13 cellular contexts compared by ENCODE assay signal in genomic region chr7:33719059-33719581, GRCh38.
DNase-seq lines count a peak whose midpoint lies in the region; ATAC-seq and TF ChIP-seq lines count a peak whose summit lies in the region.
"Had no signal": no experiment of that assay in that cellular context is flagged by ENCODE, and none has a peak within 500 bp of the region (broad histone marks: within the 10 kb centered on the region; RNA-seq: fewer than 3 reads in every experiment).

No MANE protein-coding gene starts in this region.

- ATAC-seq in heart left ventricle (peak; percentile 87 to 98 (median 95)), HG02884 (IDR thresholded peaks at IDR 0.05; ENCODE audit: unreplicated experiment) (no peak)
- ATAC-seq: activated CD8-positive, alpha-beta T cell treated with anti-CD3 and anti-CD28 coated beads for 36 hours; GM12878; left lobe of liver had no signal

- TF ChIP-seq CTCF in heart left ventricle (IDR thresholded peaks at IDR 0.05): no peak
- TF ChIP-seq CTCF in nephron progenitor cell (IDR thresholded peaks at IDR 0.05): no peak
- TF ChIP-seq CTCF in tibial artery (IDR thresholded peaks at IDR 0.05): no peak

- H3K4me1 ChIP-seq in heart left ventricle (peaks cover 0 to 21% (median 7%) of the 10 kb centered on the region in 12 donors), tibial artery (peaks cover 0 to 50% (median 22%) of the 10 kb centered on the region in 4 donors)
- H3K4me1 ChIP-seq: parathyroid adenoma, uterus had no signal

- intact Hi-C loops in heart left ventricle (cut with DNase I): loop anchor here in 1 of 10 donors (10.0 kb wide), 1 partner anchor 474 kb away; no protein-coding TSS in a partner anchor
- intact Hi-C loops in tibial artery (cut with DNase I; ENCODE audit: low total_unique reads): no loop called here

- WGBS in heart left ventricle, 4 donors: 60 to 71% (median 66%) methylated on average over 5 of the region's 5 CpGs

- peak overlapping the region; percentile 90 for H3K27ac Mint-ChIP-seq in nephron progenitor cell
- H3K27ac Mint-ChIP-seq: activated CD8-positive, alpha-beta T cell treated with anti-CD3 and anti-CD28 coated beads for 36 hours had no signal

- H3K4me3 ChIP-seq in heart left ventricle (no peak overlapping the region), tibial artery (no peak overlapping the region)
- H3K4me3 ChIP-seq: GM12878, uterus had no signal

- H3K27me3 Mint-ChIP-seq in nephron progenitor cell (ENCODE audit: low read depth, poor library complexity): peaks cover 12% of the 10 kb centered on the region
- H3K27me3 Mint-ChIP-seq: activated CD8-positive, alpha-beta T cell treated with anti-CD3 and anti-CD28 coated beads for 36 hours had no signal

- H3K4me3 Mint-ChIP-seq in nephron progenitor cell: no peak overlapping the region
- H3K4me3 Mint-ChIP-seq: activated CD8-positive, alpha-beta T cell treated with anti-CD3 and anti-CD28 coated beads for 36 hours had no signal

- H3K9me3 ChIP-seq in heart left ventricle: peaks cover 0 to 13% (median 0%) of the 10 kb centered on the region in 12 donors
- H3K9me3 ChIP-seq in tibial artery: no peaks in the 10 kb centered on the region
- H3K9me3 ChIP-seq: uterus had no signal

- no peaks in the 10 kb centered on the region for H3K36me3 Mint-ChIP-seq in nephron progenitor cell (ENCODE audit: low read depth)

- H3K9me3 Mint-ChIP-seq in nephron progenitor cell: peaks cover 16% of the 10 kb centered on the region
- H3K9me3 Mint-ChIP-seq: activated CD8-positive, alpha-beta T cell treated with anti-CD3 and anti-CD28 coated beads for 36 hours had no signal

- H3K27ac ChIP-seq in heart left ventricle: peak overlapping the region in 2 of 12 donors; percentile 35 to 37
- peak overlapping the region; percentile 73 to 75 for H3K27ac ChIP-seq in tibial artery
- H3K27ac ChIP-seq: parathyroid adenoma, uterus had no signal

- H3K27me3 ChIP-seq in heart left ventricle (no peaks in the 10 kb centered on the region), tibial artery (no peaks in the 10 kb centered on the region)
- H3K27me3 ChIP-seq: uterus had no signal

- DNase-seq in anterior cingulate cortex (lab: John Stamatoyannopoulos, UW) (peak in 32 of 58 donors; percentile 5 to 72 (median 24)), heart left ventricle (peak; percentile 62 to 76 (median 67)), nephron progenitor cell (no peak), tibial artery (peak; percentile 39 to 83), NAMALWA (ENCODE audit: low spot score) (no peak), OCI-M1 (lab: John Stamatoyannopoulos, UW) (no peak)
- DNase-seq in stimulated activated naive CD4-positive, alpha-beta T cell treated with Interleukin-2 at 50 U/mL for 16 hours (lab: John Stamatoyannopoulos, UW): no peak
- DNase-seq: activated CD8-positive, alpha-beta T cell treated with anti-CD3 and anti-CD28 coated beads for 36 hours; uterus had no signal

- H3K4me1 Mint-ChIP-seq in nephron progenitor cell: peaks cover 57% of the 10 kb centered on the region

- no peak for TF ChIP-seq POLR2A in heart left ventricle (IDR thresholded peaks at IDR 0.05)

- H3K36me3 ChIP-seq in heart left ventricle (no peaks in the 10 kb centered on the region), tibial artery (no peaks in the 10 kb centered on the region)
- H3K36me3 ChIP-seq: uterus had no signal

Comparison
In these comparisons a context has a peak if more than half of its experiments do, and no peak if none do; other contexts are left out.
1. DNase-seq: peak in anterior cingulate cortex (32 of 58), heart left ventricle (5 of 5) and tibial artery (2 of 2); none in nephron progenitor cell (single experiment), stimulated activated naive CD4-positive, alpha-beta T cell treated with Interleukin-2 at 50 U/mL for 16 hours (single experiment), NAMALWA (single experiment) and OCI-M1 (single experiment).